Comparison of ENCODE assay signal across 22 cellular contexts in the genomic region with DNA sequence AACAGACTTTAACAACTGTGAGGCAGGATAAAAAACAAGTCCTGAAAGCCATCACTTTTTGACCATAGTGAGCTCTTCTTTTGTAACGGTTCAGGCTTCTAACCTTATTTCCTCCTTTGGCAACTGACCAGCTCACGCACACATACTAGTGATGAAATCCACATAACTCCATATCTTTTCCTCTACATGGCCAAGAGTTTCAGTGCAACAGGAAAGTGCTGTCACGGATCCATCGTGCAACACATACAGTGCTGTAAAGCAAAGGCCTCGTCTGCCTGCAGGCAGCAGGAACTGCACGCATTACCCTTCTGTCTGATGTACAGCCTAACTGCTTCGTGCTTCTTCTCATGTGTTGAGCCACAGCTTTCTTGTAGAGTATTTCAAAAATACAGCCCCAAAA.
"Had no signal": no experiment of that assay in that cellular context is flagged by ENCODE, and none has a peak within 500 bp of the region (broad histone marks: within the 10 kb centered on the region; RNA-seq: fewer than 3 reads in every experiment).

No MANE protein-coding gene starts in this region.

- H3K4me3 ChIP-seq: dorsolateral prefrontal cortex had no signal

- DNase-seq: activated CD4-positive, alpha-beta T cell treated with anti-CD3 and anti-CD28 coated beads, Interleukin-2, amount 50 U/mL, for 1 hour; activated CD4-positive, CD25-positive, alpha-beta regulatory T cell treated with anti-CD3 and anti-CD28 coated beads, Interleukin-2, amount 50 U/mL, for 72 hours; activated CD8-positive, alpha-beta memory T cell treated with anti-CD3 and anti-CD28 coated beads, Interleukin-2, amount 50 U/mL, for 4 hours; activated effector memory CD4-positive, alpha-beta T cell treated with Interleukin-2 at 50 U/mL for 16 hours; activated naive CD4-positive, alpha-beta T cell treated with anti-CD3 and anti-CD28 coated beads, Interleukin-2, amount 10 ng/mL, durations not matched to agents 7 days and 5 days; activated naive CD8-positive, alpha-beta T cell treated with anti-CD3 and anti-CD28 coated beads, Interleukin-2, amount 50 U/mL, for 24 hours; activated T-cell treated with anti-CD3 and anti-CD28 coated beads, Interleukin-2, amount 50 U/mL, for 48 hours; aorta; brain microvascular endothelial cell; dorsolateral prefrontal cortex; endodermal cell; erythroblast; hypothalamus; occipital lobe; retina; stimulated activated CD4-positive, alpha-beta T cell treated with anti-CD3 and anti-CD28 coated beads, Interleukin-12 subunit alpha, Interleukin-12 subunit beta, amount 100 ng/mL, for 4 hours; stimulated activated CD4-positive, alpha-beta T cell treated with anti-CD3 and anti-CD28 coated beads, Interleukin-1b, Interleukin-23, amount 100 ng/mL, for 48 hours; stimulated activated CD8-positive, alpha-beta memory T cell treated with anti-CD3 and anti-CD28 coated beads, Interleukin-4, amount 100 ng/mL, for 48 hours; stimulated activated naive CD4-positive, alpha-beta T cell; T-helper 17 cell had no signal

- H3K27ac ChIP-seq: brain microvascular endothelial cell, dorsolateral prefrontal cortex, VCaP had no signal

- H3K36me3 ChIP-seq: brain microvascular endothelial cell had no signal

- H3K27me3 ChIP-seq: brain microvascular endothelial cell, dorsolateral prefrontal cortex had no signal

- ATAC-seq: activated naive CD8-positive, alpha-beta T cell treated with anti-CD3 and anti-CD28 coated beads, Interleukin-2, amount 50 U/mL, for 24 hours; left lobe of liver; T-helper 17 cell had no signal
